In the genomic region with DNA sequence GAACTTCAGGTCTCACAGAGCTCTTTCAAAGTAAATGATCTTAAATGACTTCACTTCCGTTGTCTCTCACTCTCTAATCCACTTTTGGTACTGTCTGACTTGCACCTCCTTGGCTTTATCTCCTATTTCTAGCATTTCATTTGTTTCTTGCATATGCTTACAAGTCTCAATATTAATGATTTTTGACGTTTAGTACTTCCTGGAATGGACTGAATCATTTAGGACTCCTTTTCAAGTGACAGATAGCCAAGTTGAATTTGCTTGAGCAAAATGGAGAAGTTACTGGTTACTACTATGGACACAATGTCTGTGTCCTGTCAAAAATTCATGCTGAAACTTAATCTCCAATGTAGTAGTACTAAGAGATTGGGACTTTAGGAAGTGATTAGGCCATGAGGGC, we compare ENCODE assay signal across 16 cellular contexts. TPM values are rescaled to one million over a fixed set of nuclear protein-coding genes. Genes with fewer than 3 reads are reported as not detected.
A peak's percentile ranks its signal among the peaks of the same experiment; 100 is the strongest.
DNase-seq lines count a peak whose midpoint lies in the region; ATAC-seq and TF ChIP-seq lines count a peak whose summit lies in the region.
"Had no signal": no experiment of that assay in that cellular context is flagged by ENCODE, and none has a peak within 500 bp of the region (broad histone marks: within the 10 kb centered on the region; RNA-seq: fewer than 3 reads in every experiment).

No MANE protein-coding gene starts in this region.

- no peaks in the 10 kb centered on the region for H3K9me2 ChIP-seq in SK-N-SH

- H2AFZ ChIP-seq in IMR-90 (replicated peaks; ENCODE audit: low read length, poor library complexity) (no peak overlapping the region), SK-N-SH (ENCODE audit: low read depth) (no peak overlapping the region)

- dilution Hi-C loops in IMR-90 (cut with HindIII; ENCODE audit: low sequenced_read_pairs, unreplicated experiment): no loop called here

- peak overlapping the region; percentile 99 for H2BK120ac ChIP-seq in IMR-90 (ENCODE audit: low read depth, low read length)

- H3K56ac ChIP-seq in IMR-90 (ENCODE audit: extremely low read depth, insufficient read depth, low read length): peak overlapping the region; percentile 25; the same call in 1 of the 2 replicates

- H3K36me3 ChIP-seq in IMR-90 (ENCODE audit: control insufficient read depth, insufficient read depth, low read length): no peaks in the 10 kb centered on the region; the same call in 1 of the 2 replicates
- H3K36me3 ChIP-seq in SK-N-SH (replicated peaks in 1 of 2; ENCODE audit: control insufficient read depth in 1 of 2, insufficient read depth in 2 of 2, low read length in 1 of 2): no peaks in the 10 kb centered on the region
- no peaks in the 10 kb centered on the region for H3K36me3 ChIP-seq in brain microvascular endothelial cell (replicated peaks)
- H3K36me3 ChIP-seq: HAP-1 had no signal

- H3K79me1 ChIP-seq in IMR-90 (ENCODE audit: low read depth in 1 of 2, low read length in 2 of 2): peaks cover 6 to 30% of the 10 kb centered on the region in 2 experiments

- H3K14ac ChIP-seq in IMR-90 (replicated peaks; ENCODE audit: low read depth, low read length): peak overlapping the region; percentile 89

- H3K27me3 ChIP-seq in IMR-90 (ENCODE audit: control insufficient read depth, insufficient read depth, low read length) (no peaks in the 10 kb centered on the region), SK-N-SH (ENCODE audit: insufficient read depth) (no peaks in the 10 kb centered on the region), brain microvascular endothelial cell (replicated peaks) (no peaks in the 10 kb centered on the region)

- H4K5ac ChIP-seq in IMR-90 (ENCODE audit: low read depth, low read length): peak overlapping the region; percentile 89; the same call in 1 of the 2 replicates

- no peak overlapping the region for H3K4me3 Mint-ChIP-seq in osteocyte (ENCODE audit: unreplicated experiment)
- H3K4me3 Mint-ChIP-seq: CD14-positive monocyte; CD8-positive, alpha-beta T cell had no signal

- H4K20me1 ChIP-seq in IMR-90 (ENCODE audit: insufficient read depth, low read length): no peaks in the 10 kb centered on the region
- H4K20me1 ChIP-seq in SK-N-SH (ENCODE audit: insufficient read depth): no peaks in the 10 kb centered on the region

- peaks cover 3% of the 10 kb centered on the region; the same call in 1 of the 2 replicates for H3K9me1 ChIP-seq in IMR-90 (ENCODE audit: insufficient read depth, low read length)

- WGBS in IMR-90 (ENCODE audit: extremely low coverage in 2 of 2, insufficient read length in 1 of 2), 2 experiments: 80% methylated on average over 1 of the region's 2 CpGs; no CpG with 5 or more reads in 1 of the 2 experiments
- 69% methylated on average over 2 of the region's 2 CpGs for WGBS in SK-N-SH (ENCODE audit: low lambda C conversion rate)

- peaks cover 6% of the 10 kb centered on the region for H3K9me3 Mint-ChIP-seq in osteocyte (ENCODE audit: unreplicated experiment)
- H3K9me3 Mint-ChIP-seq: CD14-positive monocyte; CD8-positive, alpha-beta T cell had no signal

- H3K27me3 Mint-ChIP-seq in osteocyte (ENCODE audit: unreplicated experiment): no peaks in the 10 kb centered on the region

- H2BK5ac ChIP-seq in IMR-90 (ENCODE audit: low read depth, low read length, poor library complexity, severe bottlenecking): peak overlapping the region; percentile 89

- H3K79me2 ChIP-seq in SK-N-SH (ENCODE audit: insufficient read depth): no peaks in the 10 kb centered on the region

- H3K9me3 ChIP-seq in IMR-90 (ENCODE audit: control insufficient read depth, insufficient read depth, low read length) (peaks cover 5% of the 10 kb centered on the region), SK-N-SH (no peaks in the 10 kb centered on the region)
- H3K9me3 ChIP-seq: A549, HAP-1 had no signal

- H3K18ac ChIP-seq in IMR-90 (ENCODE audit: low read depth, low read length): peak overlapping the region; percentile 99

- peak overlapping the region; percentile 97 for H2AK5ac ChIP-seq in IMR-90 (ENCODE audit: low read depth, low read length)

- TF ChIP-seq EP300 in SK-N-SH (IDR thresholded peaks at IDR 0.05; ENCODE audit: borderline replicate concordance in 1 of 2, low read depth in 1 of 2, low read length in 1 of 2): no peak

- CTCF ChIA-PET in IMR-90 (lab: Yijun Ruan, JAX): interaction anchor here (0.6 to 0.7 kb wide), 2 partner anchors 36 to 96 kb away, joined by 3 read pairs; no protein-coding TSS in a partner anchor
- CTCF ChIA-PET in SK-N-SH (lab: Yijun Ruan, JAX): interaction anchor here (1.4 to 1.6 kb wide), 4 partner anchors 9 to 81 kb away, joined by 3 to 6 read pairs (median 4); no protein-coding TSS in a partner anchor

- H2BK20ac ChIP-seq in IMR-90 (ENCODE audit: low read depth, low read length): peak overlapping the region; percentile 98

- H3K4me3 ChIP-seq in IMR-90 (ENCODE audit: insufficient read depth, low read depth, low read length) (no peak overlapping the region), SK-N-SH (ENCODE audit: low read depth in 2 of 2, low read length in 1 of 2) (no peak overlapping the region), brain microvascular endothelial cell (ENCODE audit: low read depth, low read length) (no peak overlapping the region)
- H3K4me3 ChIP-seq: A549, HAP-1 had no signal

- ATAC-seq in IMR-90 (ENCODE audit: low read depth): no peak
- ATAC-seq in HG03175 (IDR thresholded peaks at IDR 0.05; ENCODE audit: unreplicated experiment): no peak
- ATAC-seq: A549; CD8-positive, alpha-beta T cell; HepG2 had no signal

- peak overlapping the region; percentile 82; the same call in 1 of the 2 replicates for H3K23ac ChIP-seq in IMR-90 (ENCODE audit: low read depth, low read length)

- H3K4me1 Mint-ChIP-seq in osteocyte (ENCODE audit: unreplicated experiment): peaks cover 32% of the 10 kb centered on the region
- H3K4me1 Mint-ChIP-seq: CD14-positive monocyte had no signal

- peak overlapping the region; percentile 77 for H3K27ac Mint-ChIP-seq in osteocyte (ENCODE audit: unreplicated experiment)
- H3K27ac Mint-ChIP-seq: CD14-positive monocyte; CD8-positive, alpha-beta T cell had no signal

- BruUV-seq in IMR-90 (replicated peaks; lab: Mats Ljungman, UMichigan): no TSS peak

- POLR2A ChIA-PET in IMR-90 (lab: Charles Lee; ENCODE audit: unreplicated experiment): no interaction called here
- POLR2A ChIA-PET in SK-N-SH (lab: Yijun Ruan, JAX): no interaction called here

- no peak for DNase-seq in IMR-90
- no peak for DNase-seq in SK-N-SH
- no peak for DNase-seq in brain microvascular endothelial cell
- no peak for DNase-seq in osteocyte (ENCODE audit: extremely low spot score, unreplicated experiment)
- no peak for DNase-seq in amniotic stem cell (lab: John Stamatoyannopoulos, UW)
- no peak for DNase-seq in NCI-H1417 treated with DMSO at 0.1 percent for 48 hours (lab: John Stamatoyannopoulos, UW)
- DNase-seq: CD8-positive, alpha-beta T cell; COR-L47; DMS153; DMS79 treated with DMSO at 0.1 percent for 48 hours; GDM1 had no signal

- H3K36me3 Mint-ChIP-seq in osteocyte (ENCODE audit: unreplicated experiment): no peaks in the 10 kb centered on the region
- H3K36me3 Mint-ChIP-seq: CD14-positive monocyte; CD8-positive, alpha-beta T cell had no signal

- peak overlapping the region; percentile 99 for H4K91ac ChIP-seq in IMR-90 (ENCODE audit: insufficient read depth, low read depth, low read length)

- H2BK15ac ChIP-seq in IMR-90 (ENCODE audit: low read depth, low read length): peak overlapping the region; percentile 98

- intact Hi-C loops in IMR-90 (cut with micrococcal nuclease): no loop called here

- no peak for TF ChIP-seq POLR2A in IMR-90 (IDR thresholded peaks at IDR 0.05; ENCODE audit: low read depth, low read length)

- no peak overlapping the region for H3K4me2 ChIP-seq in IMR-90 (ENCODE audit: low read depth, low read length)
- H3K4me2 ChIP-seq in SK-N-SH: no peak overlapping the region
- H3K4me2 ChIP-seq: A549 had no signal

- H3K27ac ChIP-seq in IMR-90 (ENCODE audit: insufficient read depth, low read length): peak overlapping the region; percentile 97
- peak overlapping the region in 1 of 2 experiments; percentile 71; a peak in 2 of 4 replicates for H3K27ac ChIP-seq in SK-N-SH (ENCODE audit: low read depth in 2 of 2, low read length in 1 of 2)
- peak overlapping the region; percentile 43 for H3K27ac ChIP-seq in brain microvascular endothelial cell
- H3K27ac ChIP-seq: A549 had no signal

- in situ Hi-C loops in IMR-90 (cut with MboI; ENCODE audit: low sequenced_read_pairs) (loop anchor here (25.0 kb wide), 1 partner anchor 410 kb away; no protein-coding TSS in a partner anchor), brain microvascular endothelial cell (cut with HindIII; ENCODE audit: low pct_ligation_motif_present, low sequenced_read_pairs) (no loop called here)

- no peak for TF ChIP-seq RAD21 in IMR-90 (IDR thresholded peaks at IDR 0.05; ENCODE audit: low read length)
- TF ChIP-seq RAD21 in SK-N-SH (IDR thresholded peaks at IDR 0.05; ENCODE audit: low read length): no peak

- no peak overlapping the region for H2AK9ac ChIP-seq in IMR-90 (replicated peaks; ENCODE audit: low read depth, low read length, poor library complexity)

- H3K4me1 ChIP-seq in IMR-90 (ENCODE audit: control insufficient read depth, insufficient read depth, low read length): peaks cover 11% of the 10 kb centered on the region
- peaks cover 0 to 9% of the 10 kb centered on the region in 2 experiments; a peak in 3 of 4 replicates for H3K4me1 ChIP-seq in SK-N-SH (ENCODE audit: control insufficient read depth in 1 of 2, insufficient read depth in 2 of 2, low read depth in 1 of 2, low read length in 1 of 2)

- TF ChIP-seq CTCF in IMR-90 (conservative IDR thresholded peaks at IDR 0.05; ENCODE audit: low read depth, low read length): no peak
- TF ChIP-seq CTCF in SK-N-SH (IDR thresholded peaks at IDR 0.05): no peak
- TF ChIP-seq CTCF in brain microvascular endothelial cell (IDR thresholded peaks at IDR 0.05; ENCODE audit: low read depth, low read length, missing control alignments): no peak
- TF ChIP-seq CTCF in osteocyte (IDR thresholded peaks at IDR 0.05): no peak

- H3K4ac ChIP-seq in IMR-90 (ENCODE audit: low read depth, low read length): peak overlapping the region; percentile 99

- H4K8ac ChIP-seq in IMR-90 (ENCODE audit: low read depth in 2 of 2, low read length in 2 of 2): peak overlapping the region; percentile 89

- peaks cover 3% of the 10 kb centered on the region for H3F3A ChIP-seq in SK-N-SH (replicated peaks; ENCODE audit: insufficient read depth)

- no peak overlapping the region for H3K9ac ChIP-seq in IMR-90 (ENCODE audit: low read depth, low read length)
- H3K9ac ChIP-seq in SK-N-SH: no peak overlapping the region

TF ChIP-seq in IMR-90, 13 proteins besides CTCF, POLR2A, EP300 and RAD21 (continues in another document):
- TF ChIP-seq CHD1 (IDR thresholded peaks at IDR 0.05; ENCODE audit: low read depth, low read length): no peak

TF ChIP-seq in SK-N-SH, 30 proteins besides CTCF, POLR2A, EP300 and RAD21 (continues in another document):
- TF ChIP-seq TCF12 (IDR thresholded peaks at IDR 0.05): peak; percentile 25; the same call in 1 of the 2 replicates

RNA-seq across cellular contexts. Expression of gene SGIP1, which starts 7.0 kb away (rescaled TPM):
- total RNA-seq in IMR-90 (2012; rRNA removed) (27.1 and 43.6 TPM in 2 replicates), osteocyte (118 and 123 TPM in 2 replicates)
- polyA plus RNA-seq in IMR-90 (2012; rRNA removed) (40.7 and 42.7 TPM in 2 replicates), SK-N-SH (2012; rRNA removed) (15.5 and 22.1 TPM in 2 replicates)
- polyA plus RNA-seq in IMR-90 (2012; cell fraction: cytosol; rRNA removed): 8.9 and 10.9 TPM in 2 replicates
- 69.0 and 361 TPM in 2 replicates for polyA plus RNA-seq in IMR-90 (2012; cell fraction: nucleus; rRNA removed; ENCODE audit: low replicate concordance)
- polyA plus RNA-seq in SK-N-SH (2012; cell fraction: cytosol; rRNA removed): 12.4 and 15.1 TPM in 2 replicates
- polyA plus RNA-seq in SK-N-SH (2012; cell fraction: nucleus; rRNA removed): 35.3 and 68.0 TPM in 2 replicates
- total RNA-seq: CD8-positive, alpha-beta T cell; HepG2 had no signal
- polyA plus RNA-seq: A549, CD14-positive monocyte, HepG2 had no signal
